In the genomic region with DNA sequence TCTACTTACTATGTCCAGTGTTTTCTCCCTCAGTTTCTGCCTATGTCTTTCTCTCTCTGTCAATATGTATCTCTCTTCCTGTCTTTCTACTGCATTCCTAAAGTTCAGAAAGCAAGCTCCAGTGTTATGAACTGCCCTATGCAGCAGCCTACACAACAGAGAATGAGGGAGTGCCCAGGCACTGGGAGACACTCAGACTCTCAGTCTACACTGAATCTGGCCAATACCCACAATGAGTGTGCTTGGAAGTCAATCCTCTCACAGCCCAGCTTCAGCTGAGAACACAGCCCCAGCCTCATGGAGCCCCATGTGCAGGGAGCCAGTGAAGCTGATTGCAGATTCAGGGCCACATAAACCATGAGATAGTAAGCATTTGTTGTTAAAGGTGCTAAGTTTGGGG, we compare ENCODE assay signal across 8 cellular contexts.
"Had no signal": no experiment of that assay in that cellular context is flagged by ENCODE, and none has a peak within 500 bp of the region (broad histone marks: within the 10 kb centered on the region; RNA-seq: fewer than 3 reads in every experiment).

No MANE protein-coding gene starts in this region.

- DNase-seq: GM23248, GOT3, H7, HFFc6 had no signal

- H3K27ac ChIP-seq: GM23248 had no signal

- H3K4me3 ChIP-seq: GM23248, HAP-1 had no signal

- H3K36me3 ChIP-seq: HAP-1 had no signal

- H3K9me3 Mint-ChIP-seq: IgD-negative memory B cell had no signal

- H3K9ac ChIP-seq: GM23248 had no signal

- H3K27ac Mint-ChIP-seq: HFFc6, IgD-negative memory B cell had no signal

- H3K9me3 ChIP-seq: HAP-1 had no signal

- FAIRE-seq: HepG2 had no signal

- H3K4me3 Mint-ChIP-seq: HFFc6, IgD-negative memory B cell had no signal

- ATAC-seq: HCT116, HepG2 had no signal

- H3K4me1 ChIP-seq: HAP-1 had no signal

- H2AFZ ChIP-seq: GM23248 had no signal

- H3K36me3 Mint-ChIP-seq: IgD-negative memory B cell had no signal
